Comparison of ENCODE assay signal across 28 cellular contexts in genomic region chr4:174405923-174406322, GRCh38.
"Had no signal": no experiment of that assay in that cellular context is flagged by ENCODE, and none has a peak within 500 bp of the region (broad histone marks: within the 10 kb centered on the region; RNA-seq: fewer than 3 reads in every experiment).

No MANE protein-coding gene starts in this region.

- H3K4me1 ChIP-seq: parathyroid adenoma, psoas muscle, right lobe of liver, tibial artery, upper lobe of right lung, uterus had no signal

- DNase-seq: natural killer cell; occipital lobe; ovary; posterior cingulate gyrus; psoas muscle; right lobe of liver; sigmoid colon; small intestine; stimulated activated CD4-positive, alpha-beta T cell treated with anti-CD3 and anti-CD28 coated beads, Interleukin-15, amount 100 ng/mL, for 24 hours; stimulated activated CD4-positive, alpha-beta T cell treated with anti-CD3 and anti-CD28 coated beads, Interleukin-2, amount 100 ng/mL, for 24 hours; stimulated activated CD4-positive, alpha-beta T cell treated with anti-CD3 and anti-CD28 coated beads, Interleukin-2, amount 100 ng/mL, for 48 hours; stimulated activated CD4-positive, alpha-beta T cell treated with anti-CD3 and anti-CD28 coated beads, Interleukin-4, amount 100 ng/mL, for 24 hours; stimulated activated naive B cell treated with anti-CD40 and anti-IgM and Interleukin-4, amounts not matched to agents 10 μg/mL and 1 μg/mL and 100 μg/mL, for 72 hours; stimulated activated naive CD8-positive, alpha-beta T cell treated with anti-CD3 and anti-CD28 coated beads, Interleukin-15, amount 100 ng/mL, for 72 hours; stimulated activated naive CD8-positive, alpha-beta T cell treated with anti-CD3 and anti-CD28 coated beads, Interleukin-15, Interleukin-2, amounts not matched to agents 100 U/mL and 50 U/mL, for 24 hours; substantia nigra; tibial artery; transverse colon; upper lobe of right lung; uterus had no signal

- H3K27ac Mint-ChIP-seq: natural killer cell; nephron; neural progenitor cell; progenitor cell of endocrine pancreas; stimulated activated effector memory CD8-positive, alpha-beta T cell treated with anti-CD3 and anti-CD28 coated beads, Interleukin-12 subunit alpha, Interleukin-12 subunit beta, amount 100 ng/mL, for 72 hours; stimulated activated naive B cell treated with anti-CD40 and anti-IgM and Interleukin-4, amounts not matched to agents 10 μg/mL and 1 μg/mL and 100 μg/mL, for 72 hours; type B pancreatic cell had no signal

- H3K27ac ChIP-seq: neural progenitor cell, ovary, parathyroid adenoma, psoas muscle, right lobe of liver, sigmoid colon, suprapubic skin, testis, tibial artery, transverse colon, upper lobe of right lung, uterus had no signal

- H3K27me3 ChIP-seq: neural progenitor cell, ovary, right lobe of liver, sigmoid colon, suprapubic skin, testis, tibial artery, transverse colon, upper lobe of right lung, uterus had no signal

- H3K36me3 Mint-ChIP-seq: natural killer cell; neural progenitor cell; stimulated activated effector memory CD8-positive, alpha-beta T cell treated with anti-CD3 and anti-CD28 coated beads, Interleukin-12 subunit alpha, Interleukin-12 subunit beta, amount 100 ng/mL, for 72 hours; stimulated activated naive B cell treated with anti-CD40 and anti-IgM and Interleukin-4, amounts not matched to agents 10 μg/mL and 1 μg/mL and 100 μg/mL, for 72 hours; type B pancreatic cell had no signal

- H3K36me3 ChIP-seq: neural progenitor cell, ovary, right lobe of liver, sigmoid colon, suprapubic skin, tibial artery, transverse colon, upper lobe of right lung, uterus had no signal

- H3K4me3 Mint-ChIP-seq: natural killer cell; nephron; neural progenitor cell; stimulated activated effector memory CD8-positive, alpha-beta T cell treated with anti-CD3 and anti-CD28 coated beads, Interleukin-12 subunit alpha, Interleukin-12 subunit beta, amount 100 ng/mL, for 72 hours; stimulated activated naive B cell treated with anti-CD40 and anti-IgM and Interleukin-4, amounts not matched to agents 10 μg/mL and 1 μg/mL and 100 μg/mL, for 72 hours; stimulated activated naive CD8-positive, alpha-beta T cell treated with anti-CD3 and anti-CD28 coated beads, Interleukin-15, amount 100 ng/mL, for 72 hours; type B pancreatic cell had no signal

- H3K4me3 ChIP-seq: neural progenitor cell, ovary, psoas muscle, right lobe of liver, sigmoid colon, suprapubic skin, testis, tibial artery, transverse colon, upper lobe of right lung, uterus had no signal

- H3K9me3 ChIP-seq: ovary, psoas muscle, right lobe of liver, sigmoid colon, suprapubic skin, testis, tibial artery, transverse colon, upper lobe of right lung, uterus had no signal

- H3K9me3 Mint-ChIP-seq: natural killer cell; stimulated activated effector memory CD8-positive, alpha-beta T cell treated with anti-CD3 and anti-CD28 coated beads, Interleukin-12 subunit alpha, Interleukin-12 subunit beta, amount 100 ng/mL, for 72 hours; stimulated activated naive CD8-positive, alpha-beta T cell treated with anti-CD3 and anti-CD28 coated beads, Interleukin-15, amount 100 ng/mL, for 72 hours; type B pancreatic cell had no signal

- H3K4me1 Mint-ChIP-seq: natural killer cell; nephron; stimulated activated effector memory CD8-positive, alpha-beta T cell treated with anti-CD3 and anti-CD28 coated beads, Interleukin-12 subunit alpha, Interleukin-12 subunit beta, amount 100 ng/mL, for 72 hours; stimulated activated naive B cell treated with anti-CD40 and anti-IgM and Interleukin-4, amounts not matched to agents 10 μg/mL and 1 μg/mL and 100 μg/mL, for 72 hours; stimulated activated naive CD8-positive, alpha-beta T cell treated with anti-CD3 and anti-CD28 coated beads, Interleukin-15, amount 100 ng/mL, for 72 hours had no signal

- H3K27me3 Mint-ChIP-seq: stimulated activated naive CD8-positive, alpha-beta T cell treated with anti-CD3 and anti-CD28 coated beads, Interleukin-15, amount 100 ng/mL, for 72 hours; type B pancreatic cell had no signal
